Comparison of ENCODE assay signal across 13 cellular contexts in the genomic region with DNA sequence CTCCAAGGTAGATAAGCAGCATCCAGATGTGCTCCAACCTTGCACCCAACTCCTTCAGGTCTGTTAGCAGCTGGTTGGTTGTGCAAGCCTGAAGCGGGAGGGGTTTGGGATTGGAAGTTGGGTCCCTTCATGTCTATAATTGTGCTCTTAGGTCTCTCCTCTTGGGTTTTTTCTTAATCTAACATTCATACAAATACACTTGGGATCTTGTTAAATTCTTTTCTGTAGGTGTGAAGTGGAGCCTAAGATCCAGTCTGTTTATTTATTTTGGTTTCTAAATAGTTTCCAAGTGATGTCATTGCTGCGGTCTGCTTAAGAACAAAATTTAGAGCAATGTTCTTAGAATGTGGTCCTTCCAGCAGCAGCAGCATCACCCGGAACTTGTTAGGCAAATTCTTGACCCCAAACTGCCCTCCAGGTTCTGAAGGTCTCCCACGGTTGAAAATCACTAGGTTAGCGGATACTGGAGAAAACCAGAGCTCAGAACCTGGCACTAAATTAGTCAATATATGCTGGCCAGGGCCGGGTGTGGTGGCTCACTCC. TPM values are rescaled to one million over a fixed set of nuclear protein-coding genes. Genes with fewer than 3 reads are reported as not detected.
DNase-seq lines count a peak whose midpoint lies in the region; ATAC-seq and TF ChIP-seq lines count a peak whose summit lies in the region.
"Had no signal": no experiment of that assay in that cellular context is flagged by ENCODE, and none has a peak within 500 bp of the region (broad histone marks: within the 10 kb centered on the region; RNA-seq: fewer than 3 reads in every experiment).

No MANE protein-coding gene starts in this region.

- no peak overlapping the region for H3K27ac ChIP-seq in upper lobe of right lung

- H3K4me3 Mint-ChIP-seq in activated T-helper 2 cell treated with anti-CD3 and anti-CD28 coated beads, Interferon-gamma antibody, Interleukin-2, Interleukin-4, amounts not matched to agents 10 μg/mL and 5 μg/mL and 100 μg/mL, durations not matched to agents 14 hours and 24 hours and 36 hours (ENCODE audit: low read depth) = no peak overlapping the region
- no peak overlapping the region for H3K4me3 Mint-ChIP-seq in activated T-cell treated with anti-CD3 and anti-CD28 coated beads, Interleukin-2, amount 50 U/mL, for 24 hours
- H3K4me3 Mint-ChIP-seq: activated CD4-positive, alpha-beta T cell treated with anti-CD3 and anti-CD28 coated beads for 36 hours; activated naive CD8-positive, alpha-beta T cell treated with anti-CD3 and anti-CD28 coated beads for 36 hours had no signal

- H3K36me3 Mint-ChIP-seq in activated T-helper 2 cell treated with anti-CD3 and anti-CD28 coated beads, Interferon-gamma antibody, Interleukin-2, Interleukin-4, amounts not matched to agents 10 μg/mL and 5 μg/mL and 100 μg/mL, durations not matched to agents 14 hours and 24 hours and 36 hours (ENCODE audit: low read depth) = peaks cover 38% of the 10 kb centered on the region
- peaks cover 47% of the 10 kb centered on the region for H3K36me3 Mint-ChIP-seq in activated T-cell treated with anti-CD3 and anti-CD28 coated beads, Interleukin-2, amount 50 U/mL, for 24 hours (ENCODE audit: low read depth)

- intact Hi-C loops in activated T-helper 2 cell treated with anti-CD3 and anti-CD28 coated beads, Interferon-gamma antibody, Interleukin-2, Interleukin-4, amounts not matched to agents 10 μg/mL and 5 μg/mL and 100 μg/mL, durations not matched to agents 14 hours and 24 hours and 36 hours (cut with micrococcal nuclease) = no loop called here
- intact Hi-C loops in upper lobe of right lung (cut with DNase I) = no loop called here

- DNase-seq in SIG-M5 treated with dmso at 0.1 percent for 504 hours (lab: John Stamatoyannopoulos, UW; ENCODE audit: unreplicated experiment) (peak; percentile 47), SIG-M5 (lab: John Stamatoyannopoulos, UW) (no peak), hepatic stellate cell (ENCODE audit: low spot score) (peak; percentile 71), upper lobe of right lung (no peak), epidermal melanocyte (ENCODE audit: insufficient read length, low spot score) (no peak)
- DNase-seq in activated T-helper 2 cell treated with anti-CD3 and anti-CD28 coated beads, Interferon-gamma antibody, Interleukin-2, Interleukin-4, amounts not matched to agents 10 μg/mL and 5 μg/mL and 100 μg/mL, durations not matched to agents 14 hours and 24 hours and 36 hours (ENCODE audit: low spot score) = no peak
- DNase-seq in activated T-cell treated with anti-CD3 and anti-CD28 coated beads, Interleukin-2, amount 50 U/mL, for 24 hours = no peak
- DNase-seq: activated CD4-positive, alpha-beta T cell treated with anti-CD3 and anti-CD28 coated beads for 36 hours; activated naive CD8-positive, alpha-beta T cell treated with anti-CD3 and anti-CD28 coated beads for 36 hours; glutamatergic neuron; NCI-H774 had no signal

- H3K4me1 Mint-ChIP-seq in activated T-helper 2 cell treated with anti-CD3 and anti-CD28 coated beads, Interferon-gamma antibody, Interleukin-2, Interleukin-4, amounts not matched to agents 10 μg/mL and 5 μg/mL and 100 μg/mL, durations not matched to agents 14 hours and 24 hours and 36 hours (ENCODE audit: low read depth) = peaks cover 18% of the 10 kb centered on the region
- peaks cover 16% of the 10 kb centered on the region for H3K4me1 Mint-ChIP-seq in activated T-cell treated with anti-CD3 and anti-CD28 coated beads, Interleukin-2, amount 50 U/mL, for 24 hours (ENCODE audit: low read depth)

- peaks cover 11% of the 10 kb centered on the region for H3K4me1 ChIP-seq in upper lobe of right lung
- H3K4me1 ChIP-seq: HAP-1 had no signal

- H3K27me3 Mint-ChIP-seq in activated T-helper 2 cell treated with anti-CD3 and anti-CD28 coated beads, Interferon-gamma antibody, Interleukin-2, Interleukin-4, amounts not matched to agents 10 μg/mL and 5 μg/mL and 100 μg/mL, durations not matched to agents 14 hours and 24 hours and 36 hours (ENCODE audit: low read depth) = peaks cover 14% of the 10 kb centered on the region
- H3K27me3 Mint-ChIP-seq in activated T-cell treated with anti-CD3 and anti-CD28 coated beads, Interleukin-2, amount 50 U/mL, for 24 hours = peaks cover 16% of the 10 kb centered on the region

- ATAC-seq in upper lobe of right lung (peak; percentile 64), GM19463 (IDR thresholded peaks at IDR 0.05; ENCODE audit: unreplicated experiment) (no peak)
- ATAC-seq: activated CD4-positive, alpha-beta T cell treated with anti-CD3 and anti-CD28 coated beads for 36 hours had no signal

- peaks cover 15% of the 10 kb centered on the region for H3K27me3 ChIP-seq in upper lobe of right lung

- no peak for TF ChIP-seq CTCF in upper lobe of right lung (IDR thresholded peaks at IDR 0.05)

- no peak overlapping the region for H3K4me3 ChIP-seq in upper lobe of right lung
- H3K4me3 ChIP-seq: HAP-1 had no signal

- H3K36me3 ChIP-seq in upper lobe of right lung = no peaks in the 10 kb centered on the region
- H3K36me3 ChIP-seq: HAP-1 had no signal

- H3K27ac Mint-ChIP-seq in activated T-helper 2 cell treated with anti-CD3 and anti-CD28 coated beads, Interferon-gamma antibody, Interleukin-2, Interleukin-4, amounts not matched to agents 10 μg/mL and 5 μg/mL and 100 μg/mL, durations not matched to agents 14 hours and 24 hours and 36 hours = peak overlapping the region; percentile 52
- H3K27ac Mint-ChIP-seq in activated T-cell treated with anti-CD3 and anti-CD28 coated beads, Interleukin-2, amount 50 U/mL, for 24 hours = no peak overlapping the region
- H3K27ac Mint-ChIP-seq: activated CD4-positive, alpha-beta T cell treated with anti-CD3 and anti-CD28 coated beads for 36 hours; activated naive CD8-positive, alpha-beta T cell treated with anti-CD3 and anti-CD28 coated beads for 36 hours had no signal

- no peaks in the 10 kb centered on the region for H3K9me3 Mint-ChIP-seq in activated T-helper 2 cell treated with anti-CD3 and anti-CD28 coated beads, Interferon-gamma antibody, Interleukin-2, Interleukin-4, amounts not matched to agents 10 μg/mL and 5 μg/mL and 100 μg/mL, durations not matched to agents 14 hours and 24 hours and 36 hours
- no peaks in the 10 kb centered on the region for H3K9me3 Mint-ChIP-seq in activated T-cell treated with anti-CD3 and anti-CD28 coated beads, Interleukin-2, amount 50 U/mL, for 24 hours
- H3K9me3 Mint-ChIP-seq: activated naive CD8-positive, alpha-beta T cell treated with anti-CD3 and anti-CD28 coated beads for 36 hours had no signal

- H3K9me3 ChIP-seq in upper lobe of right lung = no peaks in the 10 kb centered on the region
- H3K9me3 ChIP-seq: HAP-1 had no signal

RNA-seq across cellular contexts. Expression of a gene that starts 5.3 kb away (rescaled TPM):
- total RNA-seq in activated T-helper 2 cell treated with anti-CD3 and anti-CD28 coated beads, Interferon-gamma antibody, Interleukin-2, Interleukin-4, amounts not matched to agents 10 μg/mL and 5 μg/mL and 100 μg/mL, durations not matched to agents 14 hours and 24 hours and 36 hours = 142 and 145 TPM in 2 replicates
- 1.4 TPM for total RNA-seq in upper lobe of right lung

RNA-seq across cellular contexts. Expression of a gene that starts 9.4 kb away (rescaled TPM):
- 0.28 TPM in 1 of 2 replicates, not detected in the other for total RNA-seq in activated T-helper 2 cell treated with anti-CD3 and anti-CD28 coated beads, Interferon-gamma antibody, Interleukin-2, Interleukin-4, amounts not matched to agents 10 μg/mL and 5 μg/mL and 100 μg/mL, durations not matched to agents 14 hours and 24 hours and 36 hours
- 0.61 TPM for total RNA-seq in upper lobe of right lung
- total RNA-seq: activated CD4-positive, alpha-beta T cell treated with anti-CD3 and anti-CD28 coated beads for 36 hours; activated naive CD8-positive, alpha-beta T cell treated with anti-CD3 and anti-CD28 coated beads for 36 hours had no signal

RNA-seq across cellular contexts. Expression of a gene that starts 15.9 kb away (rescaled TPM):
- total RNA-seq in activated T-helper 2 cell treated with anti-CD3 and anti-CD28 coated beads, Interferon-gamma antibody, Interleukin-2, Interleukin-4, amounts not matched to agents 10 μg/mL and 5 μg/mL and 100 μg/mL, durations not matched to agents 14 hours and 24 hours and 36 hours = 1.5 and 2.0 TPM in 2 replicates
- 23.4 TPM for total RNA-seq in upper lobe of right lung

RNA-seq across cellular contexts. Expression of a gene that starts 26.0 kb away (rescaled TPM):
- total RNA-seq in activated T-helper 2 cell treated with anti-CD3 and anti-CD28 coated beads, Interferon-gamma antibody, Interleukin-2, Interleukin-4, amounts not matched to agents 10 μg/mL and 5 μg/mL and 100 μg/mL, durations not matched to agents 14 hours and 24 hours and 36 hours = 30.7 and 35.2 TPM in 2 replicates
- 32.0 TPM for total RNA-seq in upper lobe of right lung

RNA-seq across cellular contexts. Expression of a gene that starts 26.0 kb away (rescaled TPM):
- 0.39 TPM in 1 of 2 replicates, not detected in the other for total RNA-seq in activated T-helper 2 cell treated with anti-CD3 and anti-CD28 coated beads, Interferon-gamma antibody, Interleukin-2, Interleukin-4, amounts not matched to agents 10 μg/mL and 5 μg/mL and 100 μg/mL, durations not matched to agents 14 hours and 24 hours and 36 hours
- total RNA-seq in upper lobe of right lung = 2.1 TPM
- total RNA-seq: activated CD4-positive, alpha-beta T cell treated with anti-CD3 and anti-CD28 coated beads for 36 hours; activated naive CD8-positive, alpha-beta T cell treated with anti-CD3 and anti-CD28 coated beads for 36 hours had no signal

Comparison
In these comparisons a context has a peak if more than half of its experiments do, and no peak if none do; other contexts are left out.
1. DNase-seq: peak in SIG-M5 treated with dmso at 0.1 percent for 504 hours (single experiment) and hepatic stellate cell (single experiment); none in SIG-M5 (single experiment), activated T-helper 2 cell treated with anti-CD3 and anti-CD28 coated beads, Interferon-gamma antibody, Interleukin-2, Interleukin-4, amounts not matched to agents 10 μg/mL and 5 μg/mL and 100 μg/mL, durations not matched to agents 14 hours and 24 hours and 36 hours (single experiment), upper lobe of right lung (single experiment), epidermal melanocyte (single experiment) and activated T-cell treated with anti-CD3 and anti-CD28 coated beads, Interleukin-2, amount 50 U/mL, for 24 hours (single experiment).
2. RNA of a gene that starts 5.3 kb away (total RNA-seq): 142 to 145 TPM in activated T-helper 2 cell treated with anti-CD3 and anti-CD28 coated beads, Interferon-gamma antibody, Interleukin-2, Interleukin-4, amounts not matched to agents 10 μg/mL and 5 μg/mL and 100 μg/mL, durations not matched to agents 14 hours and 24 hours and 36 hours; 1.4 TPM in upper lobe of right lung (single experiment); every median in the first group is over 10 times any median in the second.